In genomic region chr17:40992666-40993065, GRCh38 we compare ENCODE assay signal across 18 cellular contexts. TPM values are rescaled to one million over a fixed set of nuclear protein-coding genes. Genes with fewer than 3 reads are reported as not detected.
DNase-seq lines count a peak whose midpoint lies in the region; ATAC-seq and TF ChIP-seq lines count a peak whose summit lies in the region.
"Had no signal": no experiment of that assay in that cellular context is flagged by ENCODE, and none has a peak within 500 bp of the region (broad histone marks: within the 10 kb centered on the region; RNA-seq: fewer than 3 reads in every experiment).

No MANE protein-coding gene starts in this region.

- H3K9me3 ChIP-seq in HCT116 (ENCODE audit: control insufficient read depth in 1 of 2, insufficient read depth in 1 of 2, low read depth in 1 of 2, low read length in 2 of 2) (peaks cover 0 to 11% of the 10 kb centered on the region in 2 experiments; a peak in 1 of 4 replicates), osteoblast (ENCODE audit: low read depth, low read length) (no peaks in the 10 kb centered on the region), left lung (no peaks in the 10 kb centered on the region)
- H3K9me3 ChIP-seq: BE2C had no signal

- no peak for ATAC-seq in HCT116
- no peak for ATAC-seq in left lung
- no peak for ATAC-seq in HG03442 (IDR thresholded peaks at IDR 0.05; ENCODE audit: unreplicated experiment)

- H2AFZ ChIP-seq in HCT116 (ENCODE audit: low read depth, low read length, poor library complexity, severe bottlenecking) (peak overlapping the region; percentile 77), osteoblast (ENCODE audit: low read length) (peak overlapping the region; percentile 42)

- no peak for TF ChIP-seq POLR2A in HCT116 (IDR thresholded peaks at IDR 0.05; ENCODE audit: borderline replicate concordance, extremely low read depth, insufficient read depth, insufficient read length)

- H3K36me3 ChIP-seq in HCT116 (ENCODE audit: control insufficient read depth in 1 of 2, insufficient read depth in 2 of 2, low read length in 2 of 2), result no peaks in the 10 kb centered on the region
- no peaks in the 10 kb centered on the region for H3K36me3 ChIP-seq in osteoblast (ENCODE audit: insufficient read depth, low read length)
- no peaks in the 10 kb centered on the region for H3K36me3 ChIP-seq in left lung
- H3K36me3 ChIP-seq: BE2C had no signal

- H3K4me2 ChIP-seq in HCT116 (ENCODE audit: low read length), result no peak overlapping the region
- no peak overlapping the region for H3K4me2 ChIP-seq in osteoblast (ENCODE audit: insufficient read depth, low read length)

- H3K79me2 ChIP-seq in HCT116 (ENCODE audit: insufficient read depth, low read length), result no peaks in the 10 kb centered on the region
- H3K79me2 ChIP-seq in osteoblast (ENCODE audit: insufficient read depth, low read length), result no peaks in the 10 kb centered on the region

- CTCF ChIA-PET in HCT116 (lab: Charles Lee), result no interaction called here

- TF ChIP-seq CTCF in HCT116 (IDR thresholded peaks at IDR 0.05 in 2 of 3, conservative IDR thresholded peaks at IDR 0.05 in 1 of 3; ENCODE audit: borderline replicate concordance in 1 of 3, insufficient read depth in 1 of 3, low read depth in 2 of 3, low read length in 2 of 3) (no peak), osteoblast (IDR thresholded peaks at IDR 0.05; ENCODE audit: extremely low read depth, low read depth, low read length) (no peak), left lung (IDR thresholded peaks at IDR 0.05) (no peak)

- POLR2A ChIA-PET in HCT116 (lab: Charles Lee), result no interaction called here

- H3K4me1 ChIP-seq in HCT116 (ENCODE audit: control insufficient read depth in 1 of 2, insufficient read depth in 2 of 2, low read length in 2 of 2) (peaks cover 5 to 18% of the 10 kb centered on the region in 2 experiments; a peak in 3 of 4 replicates), osteoblast (ENCODE audit: insufficient read depth, low read length) (no peaks in the 10 kb centered on the region), left lung (no peaks in the 10 kb centered on the region)
- H3K4me1 ChIP-seq: BE2C had no signal

- H3K4me3 ChIP-seq in HCT116 (replicated peaks in 1 of 2; ENCODE audit: low read depth in 1 of 2, low read length in 2 of 2) (no peak overlapping the region), osteoblast (ENCODE audit: insufficient read depth, low read length) (no peak overlapping the region), left lung (no peak overlapping the region)

- no peak overlapping the region for H3K9ac ChIP-seq in HCT116 (ENCODE audit: low read length)

- no peaks in the 10 kb centered on the region; the same call in 1 of the 2 replicates for H3K9me2 ChIP-seq in HCT116 (ENCODE audit: insufficient read depth)

- DNase-seq in HCT116 (ENCODE audit: low read depth, low spot score) (no peak), NCI-H526 (lab: John Stamatoyannopoulos, UW) (peak; percentile 61 to 64), SK-MEL-5 (ENCODE audit: low read depth, low spot score) (peak; percentile 34), osteoblast (ENCODE audit: insufficient read length, low spot score, missing footprints) (no peak), left lung (no peak)
- DNase-seq in activated naive CD4-positive, alpha-beta T cell treated with anti-CD3 and anti-CD28 coated beads, Interleukin-2, amount 50 U/mL, for 16 hours, result no peak
- DNase-seq: BE2C; CD4-positive, alpha-beta memory T cell; COR-L47; DMS153; HCEC 1CT; IMR-90 had no signal

- no peak overlapping the region for H3K27ac ChIP-seq in HCT116 (ENCODE audit: low read depth, low read length)
- H3K27ac ChIP-seq in osteoblast (ENCODE audit: low read depth, low read length), result no peak overlapping the region
- H3K27ac ChIP-seq in left lung, result no peak overlapping the region
- H3K27ac ChIP-seq: C4-2B had no signal

- no peak for TF ChIP-seq RAD21 in HCT116 (IDR thresholded peaks at IDR 0.05; ENCODE audit: low read depth)

- H4K20me1 ChIP-seq in HCT116 (ENCODE audit: insufficient read depth) (no peaks in the 10 kb centered on the region), osteoblast (ENCODE audit: insufficient read depth, low read length) (no peaks in the 10 kb centered on the region)

- RAD21 ChIA-PET in HCT116 (lab: Charles Lee; ENCODE audit: low non-redundant PET in 1 of 2, low total read pairs in 2 of 2, uncharacterized antibody in 2 of 2, unreplicated experiment in 2 of 2), result no interaction called here

- no TSS peak for BruUV-seq in HCT116 (replicated peaks; lab: Mats Ljungman, UMichigan)

- in situ Hi-C loops in SK-MEL-5 (cut with HindIII; ENCODE audit: low pct_unique_long_range_greater_than_20kb, low sequenced_read_pairs), result no loop called here

- intact Hi-C loops in HCT116 (cut with micrococcal nuclease), result no loop called here
- intact Hi-C loops in left lung (cut with DNase I), result no loop called here

- H3K27me3 ChIP-seq in HCT116 (ENCODE audit: insufficient read depth, low read length) (no peaks in the 10 kb centered on the region), osteoblast (ENCODE audit: insufficient read depth, low read length) (no peaks in the 10 kb centered on the region), left lung (peaks cover 0 to 51% of the 10 kb centered on the region in 2 donors)

TF ChIP-seq in HCT116, 20 proteins besides CTCF, POLR2A, EP300 and RAD21 (continues in another document):
- no peak for TF ChIP-seq POLR2AphosphoS5 (IDR thresholded peaks at IDR 0.05; ENCODE audit: low read depth, low read length)
- no peak for TF ChIP-seq TCF7L2 (IDR thresholded peaks at IDR 0.05; ENCODE audit: borderline replicate concordance, extremely low read depth, insufficient read depth, insufficient read length)
- TF ChIP-seq SP1 (IDR thresholded peaks at IDR 0.05; ENCODE audit: low read depth), result no peak
- TF ChIP-seq SIN3A (IDR thresholded peaks at IDR 0.05; ENCODE audit: low read depth), result no peak
- no peak for TF ChIP-seq CEBPB (IDR thresholded peaks at IDR 0.05; ENCODE audit: low read depth)
- no peak for TF ChIP-seq SRF (IDR thresholded peaks at IDR 0.05; ENCODE audit: low read depth)
- TF ChIP-seq JUND (IDR thresholded peaks at IDR 0.05), result no peak
- no peak for TF ChIP-seq ZFX (IDR thresholded peaks at IDR 0.05)
- no peak for TF ChIP-seq CBX3 (IDR thresholded peaks at IDR 0.05; ENCODE audit: low read depth)
- no peak for TF ChIP-seq REST (IDR thresholded peaks at IDR 0.05; ENCODE audit: low read depth)
- TF ChIP-seq ZNF274 (IDR thresholded peaks at IDR 0.05; ENCODE audit: low read depth, low read length), result no peak

RNA-seq across cellular contexts. Expression of gene KRTAP3-3, which starts 1.3 kb away (rescaled TPM):
- not detected for total RNA-seq in HCT116 (2021; ENCODE audit: unreplicated experiment)
- polyA plus RNA-seq in HCT116 (2012), result not detected in 2 replicates
- total RNA-seq in SK-MEL-5 (2014; rRNA removed; shearing (Covaris generic)), result not detected in 2 replicates
- polyA plus RNA-seq in SK-MEL-5 (2015; cell fraction: cytosol; rRNA removed), result not detected in 2 replicates
- not detected in 2 replicates for polyA plus RNA-seq in SK-MEL-5 (2015; cell fraction: nucleus; rRNA removed)
- not detected in 2 replicates for total RNA-seq in osteoblast
- total RNA-seq in left lung, result not detected
- total RNA-seq: CD4-positive, alpha-beta memory T cell; Daoy; H4; HT-29; IMR-90 had no signal
- polyA plus RNA-seq: AG04450; CD4-positive, alpha-beta memory T cell; IMR-90 had no signal

RNA-seq across cellular contexts. Expression of gene KRTAP3-2, which starts 7.0 kb away (rescaled TPM):
- total RNA-seq in HCT116 (2021; ENCODE audit: unreplicated experiment), result not detected
- polyA plus RNA-seq in HCT116 (2012), result 0.15 TPM in 1 of 2 replicates, not detected in the other
- total RNA-seq in SK-MEL-5 (2014; rRNA removed; shearing (Covaris generic)), result not detected in 2 replicates
- polyA plus RNA-seq in SK-MEL-5 (2015; cell fraction: cytosol; rRNA removed), result not detected in 2 replicates
- not detected in 2 replicates for polyA plus RNA-seq in SK-MEL-5 (2015; cell fraction: nucleus; rRNA removed)
- total RNA-seq in osteoblast, result not detected in 2 replicates
- not detected for total RNA-seq in left lung
- total RNA-seq: CD4-positive, alpha-beta memory T cell; Daoy; H4; HT-29; IMR-90 had no signal
- polyA plus RNA-seq: AG04450; CD4-positive, alpha-beta memory T cell; IMR-90 had no signal

RNA-seq across cellular contexts. Expression of gene KRT40, which starts 8.5 kb away (rescaled TPM):
- total RNA-seq in HCT116 (2021; ENCODE audit: unreplicated experiment) (not detected), osteoblast (under 0.01 TPM in 1 of 2 replicates, not detected in the other), left lung (not detected)
- polyA plus RNA-seq in HCT116 (2012), result 0.04 TPM in 1 of 2 replicates, not detected in the other
- total RNA-seq in SK-MEL-5 (2014; rRNA removed; shearing (Covaris generic)), result not detected in 2 replicates
- not detected in 2 replicates for polyA plus RNA-seq in SK-MEL-5 (2015; cell fraction: cytosol; rRNA removed)
- polyA plus RNA-seq in SK-MEL-5 (2015; cell fraction: nucleus; rRNA removed), result not detected in 2 replicates
- total RNA-seq: CD4-positive, alpha-beta memory T cell; Daoy; H4; IMR-90 had no signal
- polyA plus RNA-seq: AG04450; CD4-positive, alpha-beta memory T cell; IMR-90 had no signal

RNA-seq across cellular contexts. Expression of gene KRTAP3-1, which starts 16.3 kb away (rescaled TPM):
- total RNA-seq in HCT116 (2021; ENCODE audit: unreplicated experiment) (not detected), osteoblast (not detected in 2 replicates), left lung (not detected)
- polyA plus RNA-seq in HCT116 (2012), result 0.51 TPM in 1 of 2 replicates, not detected in the other
- total RNA-seq in SK-MEL-5 (2014; rRNA removed; shearing (Covaris generic)), result not detected in 2 replicates
- polyA plus RNA-seq in SK-MEL-5 (2015; cell fraction: cytosol; rRNA removed), result not detected in 2 replicates
- not detected in 2 replicates for polyA plus RNA-seq in SK-MEL-5 (2015; cell fraction: nucleus; rRNA removed)
- total RNA-seq: CD4-positive, alpha-beta memory T cell; Daoy; H4; HT-29; IMR-90 had no signal
- polyA plus RNA-seq: AG04450; CD4-positive, alpha-beta memory T cell; IMR-90 had no signal

RNA-seq across cellular contexts. Expression of gene KRT39, which starts 25.9 kb away (rescaled TPM):
- total RNA-seq in HCT116 (2021; ENCODE audit: unreplicated experiment) (not detected), osteoblast (0.36 TPM in 1 of 2 replicates, not detected in the other), left lung (under 1 TPM in 1 of 2 donors, not detected in 1; 0.41 TPM)
- polyA plus RNA-seq in HCT116 (2012), result 0.09 and 0.10 TPM in 2 replicates
- not detected in 2 replicates for total RNA-seq in SK-MEL-5 (2014; rRNA removed; shearing (Covaris generic))
- not detected in 2 replicates for polyA plus RNA-seq in SK-MEL-5 (2015; cell fraction: cytosol; rRNA removed)
- not detected in 2 replicates for polyA plus RNA-seq in SK-MEL-5 (2015; cell fraction: nucleus; rRNA removed)
- total RNA-seq: CD4-positive, alpha-beta memory T cell; Daoy; H4; HT-29; IMR-90 had no signal
- polyA plus RNA-seq: CD4-positive, alpha-beta memory T cell had no signal

Comparison
In these comparisons a context has a peak if more than half of its experiments do, and no peak if none do; other contexts are left out.
1. DNase-seq: peak in NCI-H526 (2 of 2) and SK-MEL-5 (single experiment); none in HCT116 (single experiment), osteoblast (single experiment), left lung (0 of 2) and activated naive CD4-positive, alpha-beta T cell treated with anti-CD3 and anti-CD28 coated beads, Interleukin-2, amount 50 U/mL, for 16 hours (single experiment).